In the genomic region with DNA sequence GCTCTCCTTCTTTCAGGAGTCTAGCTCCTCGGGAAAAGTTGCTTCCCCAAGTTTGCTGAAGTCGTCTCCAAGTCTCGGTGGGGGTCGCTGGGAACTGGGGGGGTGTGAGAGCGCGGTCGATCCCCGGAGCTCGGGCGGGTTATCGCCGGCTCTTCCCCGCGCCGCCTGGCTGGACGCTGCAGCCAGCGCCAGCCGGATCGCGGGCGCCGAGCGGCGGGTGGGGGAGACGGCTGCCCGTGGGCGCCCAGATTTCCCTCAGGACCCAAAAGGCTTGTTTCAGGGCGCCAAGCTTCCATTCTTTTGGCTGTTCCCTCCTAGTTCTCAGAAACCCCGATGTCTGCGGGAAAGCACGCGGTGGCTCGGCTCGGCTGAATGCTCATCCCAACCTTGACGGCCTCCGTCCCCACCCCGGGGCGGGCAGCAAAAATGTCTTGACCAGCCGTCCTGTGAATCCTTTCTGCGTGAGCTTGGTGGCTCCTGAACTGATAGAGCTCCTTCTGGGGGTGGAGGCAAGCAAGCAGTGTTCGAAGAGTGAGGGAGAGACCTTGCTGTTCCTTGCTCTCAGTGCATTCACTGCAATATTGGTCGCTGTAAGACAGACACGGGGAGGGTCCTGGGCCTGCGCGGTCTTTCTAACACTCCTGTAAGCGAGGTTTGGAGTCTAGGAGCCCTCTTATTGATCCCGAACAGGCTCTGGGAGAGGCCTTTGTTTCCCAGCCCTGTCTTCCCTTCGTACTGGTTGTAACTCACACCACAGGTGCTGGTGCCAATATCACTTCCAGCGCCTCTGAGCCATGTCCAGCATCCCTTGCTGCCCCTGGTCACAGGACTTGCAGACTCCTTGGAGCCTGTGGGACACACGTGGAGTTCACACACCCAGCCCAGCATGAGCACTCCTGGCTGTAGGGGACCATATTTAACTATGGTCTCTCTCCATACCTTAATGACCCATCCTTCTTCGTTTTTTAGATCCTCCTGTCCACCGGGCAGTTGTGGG, we compare ENCODE assay signal across 8 cellular contexts. TPM values are rescaled to one million over a fixed set of nuclear protein-coding genes. Genes with fewer than 3 reads are reported as not detected.
DNase-seq lines count a peak whose midpoint lies in the region; ATAC-seq, FAIRE-seq and TF ChIP-seq lines count a peak whose summit lies in the region.

No MANE protein-coding gene starts in this region.

- peaks cover 9% of the 10 kb centered on the region for H3K4me1 Mint-ChIP-seq in CD4-positive, alpha-beta T cell (ENCODE audit: low read depth)

- TF ChIP-seq CTCF in CD4-positive, alpha-beta T cell (IDR thresholded peaks at IDR 0.05): no peak
- TF ChIP-seq CTCF in lower leg skin (IDR thresholded peaks at IDR 0.05): no peak

- peak overlapping the region; percentile 48 for H3K4me3 ChIP-seq in MG63
- H3K4me3 ChIP-seq in lower leg skin (ENCODE audit: low read depth, poor library complexity, severe bottlenecking): peak overlapping the region; percentile 94
- H3K4me3 ChIP-seq in thymus (ENCODE audit: low read length): peak overlapping the region; percentile 75

- H3K4me1 ChIP-seq in thymus (ENCODE audit: control insufficient read depth, insufficient read depth, low read length): no peaks in the 10 kb centered on the region

- H3K27ac ChIP-seq in CD4-positive, alpha-beta T cell (ENCODE audit: low read depth, low read length): no peak overlapping the region
- peak overlapping the region; percentile 69 for H3K27ac ChIP-seq in thymus (ENCODE audit: low read depth)

- peak overlapping the region; percentile 17 for H3K27ac Mint-ChIP-seq in CD4-positive, alpha-beta T cell

- intact Hi-C loops in CD4-positive, alpha-beta T cell (cut with DNase I, micrococcal nuclease): loop anchor here in 1 of 2 experiments (10.0 kb wide), 2 partner anchors 103 to 343 kb away; partner anchors contain the start of genes C11orf71 and RBM7
- intact Hi-C loops in lower leg skin (cut with DNase I; ENCODE audit: low total_unique reads): loop anchor here (5.0 kb wide), 1 partner anchor 196 kb away; no protein-coding TSS in a partner anchor

- H3K27me3 Mint-ChIP-seq in CD4-positive, alpha-beta T cell: peaks cover 35% of the 10 kb centered on the region

- no peak for FAIRE-seq in RCC 7860 (lab: Jason Lieb, UNC)

- DNase-seq in CD4-positive, alpha-beta T cell: no peak
- DNase-seq in MG63 (no peak), cerebellum (ENCODE audit: low spot score) (peak; percentile 34), lower leg skin (ENCODE audit: low spot score in 2 of 2) (peak in 1 of 2 donors; percentile 90), RCC 7860 (ENCODE audit: low spot score) (no peak)

- 8 to 10% methylated on average over 40 to 51 of the region's 52 CpGs for WGBS in lower leg skin, 2 donors
- 13% methylated on average over 52 of the region's 52 CpGs for WGBS in thymus

- peaks cover 24% of the 10 kb centered on the region for H3K27me3 ChIP-seq in CD4-positive, alpha-beta T cell (ENCODE audit: control insufficient read depth, insufficient read depth, low read length)
- peaks cover 44% of the 10 kb centered on the region for H3K27me3 ChIP-seq in MG63
- peaks cover 63% of the 10 kb centered on the region for H3K27me3 ChIP-seq in thymus (ENCODE audit: control insufficient read depth, insufficient read depth)

- CTCF ChIA-PET in CD4-positive, alpha-beta T cell (lab: Charles Lee): interaction anchor here (0.6 to 0.8 kb wide), 2 partner anchors 199 to 532 kb away, joined by 3 read pairs; no protein-coding TSS in a partner anchor

- no peak for TF ChIP-seq POLR2A in lower leg skin (IDR thresholded peaks at IDR 0.05)

- POLR2A ChIA-PET in CD4-positive, alpha-beta T cell (lab: Charles Lee): interaction anchor here (0.6 to 2.5 kb wide), 8 partner anchors 10 to 339 kb away, joined by 3 to 13 read pairs (median 4); partner anchors contain the start of genes C11orf71 and RBM7

- H3K9me3 Mint-ChIP-seq in CD4-positive, alpha-beta T cell: no peaks in the 10 kb centered on the region

- H3K4me3 Mint-ChIP-seq in CD4-positive, alpha-beta T cell: peak overlapping the region; percentile 89

- H3K36me3 ChIP-seq in MG63 (no peaks in the 10 kb centered on the region), thymus (ENCODE audit: control insufficient read depth, insufficient read depth) (peaks cover 7% of the 10 kb centered on the region)

- no peaks in the 10 kb centered on the region for H3K9me3 ChIP-seq in CD4-positive, alpha-beta T cell (ENCODE audit: control insufficient read depth, low read length)
- H3K9me3 ChIP-seq in MG63: no peaks in the 10 kb centered on the region
- H3K9me3 ChIP-seq in thymus (ENCODE audit: control insufficient read depth): no peaks in the 10 kb centered on the region

- no peaks in the 10 kb centered on the region for H3K36me3 Mint-ChIP-seq in CD4-positive, alpha-beta T cell (ENCODE audit: low read depth)

- ATAC-seq in CD4-positive, alpha-beta T cell (ENCODE audit: poor library complexity): no peak
- ATAC-seq in GM18517 (IDR thresholded peaks at IDR 0.05; ENCODE audit: unreplicated experiment) (no peak), HG03457 (IDR thresholded peaks at IDR 0.05; ENCODE audit: unreplicated experiment) (no peak)

RNA-seq across cellular contexts. Expression of gene ZBTB16, which starts 1.8 kb away (rescaled TPM):
- 10 to 100 TPM; 19.1 to 20.6 TPM for total RNA-seq in CD4-positive, alpha-beta T cell
- not detected in 2 replicates for total RNA-seq in MG63 (2014; rRNA removed; shearing (Covaris generic); ENCODE audit: low replicate concordance)
- total RNA-seq in cerebellum (4.2 TPM), lower leg skin (100 to 1,000 TPM; 167 to 369 (median 233) TPM)
- 21.5 TPM for polyA plus RNA-seq in thymus

Comparison
In these comparisons a context has a peak if more than half of its experiments do, and no peak if none do; other contexts are left out.
1. RNA of gene ZBTB16, which starts 1.8 kb away (total RNA-seq): 167 to 369 TPM in lower leg skin; 19.1 to 20.6 TPM in CD4-positive, alpha-beta T cell, 4.2 TPM in cerebellum (single experiment) and not detected in MG63; every median in the first group is over 4 times any median in the second.
2. Peak in every context shown above with its lines, with median percentiles within 50 percentile points of each other: H3K4me3 ChIP-seq.